In the genomic region with DNA sequence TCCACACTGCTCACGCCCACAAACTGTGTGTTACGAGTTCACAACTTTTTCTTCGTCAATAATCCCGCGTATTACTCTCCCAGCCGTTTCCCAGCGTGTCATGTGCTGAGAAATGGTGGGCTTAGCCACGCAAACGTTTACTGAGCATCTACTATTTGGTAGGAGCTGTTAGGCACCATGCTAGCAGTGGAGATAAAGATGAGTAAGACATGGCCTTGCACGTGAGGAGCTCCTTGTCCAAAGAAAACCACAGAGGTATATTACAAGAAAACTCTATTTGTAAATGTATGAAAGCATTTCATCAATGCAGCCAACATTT, we compare ENCODE assay signal across 1 cellular context.
TF ChIP-seq lines count a peak whose summit lies in the region.

No MANE protein-coding gene starts in this region.

TF ChIP-seq in K562, 482 proteins besides CTCF, POLR2A, EP300 and RAD21:
- TF ChIP-seq BHLHE40 (IDR thresholded peaks at IDR 0.05; ENCODE audit: low read length) (peak; percentile 83), MYC (IDR thresholded peaks at IDR 0.05; ENCODE audit: low read depth, low read length) (0 out of 2 replicates have a peak, but pooled peaks have one; percentile 20), MYC (CRISPR knock-in tag; IDR thresholded peaks at IDR 0.05; ENCODE audit: borderline replicate concordance, low read depth) (no peak), JUND (IDR thresholded peaks at IDR 0.05; ENCODE audit: borderline replicate concordance, low read depth, low read length) (0 out of 2 replicates have a peak, but pooled peaks have one; percentile 20), JUND (tag; IDR thresholded peaks at IDR 0.05; ENCODE audit: borderline replicate concordance, low read depth, low read length) (no peak), JUN (IDR thresholded peaks at IDR 0.05; ENCODE audit: borderline replicate concordance, low read depth, low read length) (peak; percentile 8; the same call in 1 of the 2 replicates), JUN (CRISPR knock-in tag; IDR thresholded peaks at IDR 0.05; ENCODE audit: borderline replicate concordance) (no peak), FOSL1 (tag; conservative IDR thresholded peaks at IDR 0.05) (peak; percentile 12; the same call in 1 of the 2 replicates), NFE2 (IDR thresholded peaks at IDR 0.05; ENCODE audit: low read depth) (no peak), ZZZ3 (IDR thresholded peaks at IDR 0.05) (no peak), ZNF589 (CRISPR knock-in tag; IDR thresholded peaks at IDR 0.05; ENCODE audit: low read depth) (0 out of 2 replicates have a peak, but pooled peaks have one; percentile 14)
- TF ChIP-seq, protein P1, sequence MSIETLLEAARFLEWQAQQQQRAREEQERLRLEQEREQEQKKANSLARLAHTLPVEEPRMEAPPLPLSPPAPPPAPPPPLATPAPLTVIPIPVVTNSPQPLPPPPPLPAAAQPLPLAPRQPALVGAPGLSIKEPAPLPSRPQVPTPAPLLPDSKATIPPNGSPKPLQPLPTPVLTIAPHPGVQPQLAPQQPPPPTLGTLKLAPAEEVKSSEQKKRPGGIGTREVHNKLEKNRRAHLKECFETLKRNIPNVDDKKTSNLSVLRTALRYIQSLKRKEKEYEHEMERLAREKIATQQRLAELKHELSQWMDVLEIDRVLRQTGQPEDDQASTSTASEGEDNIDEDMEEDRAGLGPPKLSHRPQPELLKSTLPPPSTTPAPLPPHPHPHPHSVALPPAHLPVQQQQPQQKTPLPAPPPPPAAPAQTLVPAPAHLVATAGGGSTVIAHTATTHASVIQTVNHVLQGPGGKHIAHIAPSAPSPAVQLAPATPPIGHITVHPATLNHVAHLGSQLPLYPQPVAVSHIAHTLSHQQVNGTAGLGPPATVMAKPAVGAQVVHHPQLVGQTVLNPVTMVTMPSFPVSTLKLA (conservative IDR thresholded peaks at IDR 0.05), result no peak
- TF ChIP-seq, protein P2, sequence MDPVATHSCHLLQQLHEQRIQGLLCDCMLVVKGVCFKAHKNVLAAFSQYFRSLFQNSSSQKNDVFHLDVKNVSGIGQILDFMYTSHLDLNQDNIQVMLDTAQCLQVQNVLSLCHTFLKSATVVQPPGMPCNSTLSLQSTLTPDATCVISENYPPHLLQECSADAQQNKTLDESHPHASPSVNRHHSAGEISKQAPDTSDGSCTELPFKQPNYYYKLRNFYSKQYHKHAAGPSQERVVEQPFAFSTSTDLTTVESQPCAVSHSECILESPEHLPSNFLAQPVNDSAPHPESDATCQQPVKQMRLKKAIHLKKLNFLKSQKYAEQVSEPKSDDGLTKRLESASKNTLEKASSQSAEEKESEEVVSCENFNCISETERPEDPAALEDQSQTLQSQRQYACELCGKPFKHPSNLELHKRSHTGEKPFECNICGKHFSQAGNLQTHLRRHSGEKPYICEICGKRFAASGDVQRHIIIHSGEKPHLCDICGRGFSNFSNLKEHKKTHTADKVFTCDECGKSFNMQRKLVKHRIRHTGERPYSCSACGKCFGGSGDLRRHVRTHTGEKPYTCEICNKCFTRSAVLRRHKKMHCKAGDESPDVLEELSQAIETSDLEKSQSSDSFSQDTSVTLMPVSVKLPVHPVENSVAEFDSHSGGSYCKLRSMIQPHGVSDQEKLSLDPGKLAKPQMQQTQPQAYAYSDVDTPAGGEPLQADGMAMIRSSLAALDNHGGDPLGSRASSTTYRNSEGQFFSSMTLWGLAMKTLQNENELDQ (CRISPR knock-in tag; IDR thresholded peaks at IDR 0.05; ENCODE audit: borderline replicate concordance), result no peak
- TF ChIP-seq, protein P3, sequence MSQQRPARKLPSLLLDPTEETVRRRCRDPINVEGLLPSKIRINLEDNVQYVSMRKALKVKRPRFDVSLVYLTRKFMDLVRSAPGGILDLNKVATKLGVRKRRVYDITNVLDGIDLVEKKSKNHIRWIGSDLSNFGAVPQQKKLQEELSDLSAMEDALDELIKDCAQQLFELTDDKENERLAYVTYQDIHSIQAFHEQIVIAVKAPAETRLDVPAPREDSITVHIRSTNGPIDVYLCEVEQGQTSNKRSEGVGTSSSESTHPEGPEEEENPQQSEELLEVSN (IDR thresholded peaks at IDR 0.05; ENCODE audit: borderline replicate concordance in 1 of 2, extremely low read depth in 1 of 2, insufficient read depth in 1 of 2, insufficient read length in 1 of 2, low read depth in 1 of 2, low read length in 1 of 2, poor library complexity in 1 of 2, severe bottlenecking in 1 of 2), result peak in 1 of 2 experiments; percentile 56
- TF ChIP-seq, protein P4, sequence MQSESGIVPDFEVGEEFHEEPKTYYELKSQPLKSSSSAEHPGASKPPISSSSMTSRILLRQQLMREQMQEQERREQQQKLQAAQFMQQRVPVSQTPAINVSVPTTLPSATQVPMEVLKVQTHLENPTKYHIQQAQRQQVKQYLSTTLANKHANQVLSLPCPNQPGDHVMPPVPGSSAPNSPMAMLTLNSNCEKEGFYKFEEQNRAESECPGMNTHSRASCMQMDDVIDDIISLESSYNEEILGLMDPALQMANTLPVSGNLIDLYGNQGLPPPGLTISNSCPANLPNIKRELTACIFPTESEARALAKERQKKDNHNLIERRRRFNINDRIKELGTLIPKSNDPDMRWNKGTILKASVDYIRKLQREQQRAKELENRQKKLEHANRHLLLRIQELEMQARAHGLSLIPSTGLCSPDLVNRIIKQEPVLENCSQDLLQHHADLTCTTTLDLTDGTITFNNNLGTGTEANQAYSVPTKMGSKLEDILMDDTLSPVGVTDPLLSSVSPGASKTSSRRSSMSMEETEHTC (IDR thresholded peaks at IDR 0.05), result 0 out of 2 replicates have a peak, but pooled peaks have one; percentile 37
- TF ChIP-seq, protein P5, sequence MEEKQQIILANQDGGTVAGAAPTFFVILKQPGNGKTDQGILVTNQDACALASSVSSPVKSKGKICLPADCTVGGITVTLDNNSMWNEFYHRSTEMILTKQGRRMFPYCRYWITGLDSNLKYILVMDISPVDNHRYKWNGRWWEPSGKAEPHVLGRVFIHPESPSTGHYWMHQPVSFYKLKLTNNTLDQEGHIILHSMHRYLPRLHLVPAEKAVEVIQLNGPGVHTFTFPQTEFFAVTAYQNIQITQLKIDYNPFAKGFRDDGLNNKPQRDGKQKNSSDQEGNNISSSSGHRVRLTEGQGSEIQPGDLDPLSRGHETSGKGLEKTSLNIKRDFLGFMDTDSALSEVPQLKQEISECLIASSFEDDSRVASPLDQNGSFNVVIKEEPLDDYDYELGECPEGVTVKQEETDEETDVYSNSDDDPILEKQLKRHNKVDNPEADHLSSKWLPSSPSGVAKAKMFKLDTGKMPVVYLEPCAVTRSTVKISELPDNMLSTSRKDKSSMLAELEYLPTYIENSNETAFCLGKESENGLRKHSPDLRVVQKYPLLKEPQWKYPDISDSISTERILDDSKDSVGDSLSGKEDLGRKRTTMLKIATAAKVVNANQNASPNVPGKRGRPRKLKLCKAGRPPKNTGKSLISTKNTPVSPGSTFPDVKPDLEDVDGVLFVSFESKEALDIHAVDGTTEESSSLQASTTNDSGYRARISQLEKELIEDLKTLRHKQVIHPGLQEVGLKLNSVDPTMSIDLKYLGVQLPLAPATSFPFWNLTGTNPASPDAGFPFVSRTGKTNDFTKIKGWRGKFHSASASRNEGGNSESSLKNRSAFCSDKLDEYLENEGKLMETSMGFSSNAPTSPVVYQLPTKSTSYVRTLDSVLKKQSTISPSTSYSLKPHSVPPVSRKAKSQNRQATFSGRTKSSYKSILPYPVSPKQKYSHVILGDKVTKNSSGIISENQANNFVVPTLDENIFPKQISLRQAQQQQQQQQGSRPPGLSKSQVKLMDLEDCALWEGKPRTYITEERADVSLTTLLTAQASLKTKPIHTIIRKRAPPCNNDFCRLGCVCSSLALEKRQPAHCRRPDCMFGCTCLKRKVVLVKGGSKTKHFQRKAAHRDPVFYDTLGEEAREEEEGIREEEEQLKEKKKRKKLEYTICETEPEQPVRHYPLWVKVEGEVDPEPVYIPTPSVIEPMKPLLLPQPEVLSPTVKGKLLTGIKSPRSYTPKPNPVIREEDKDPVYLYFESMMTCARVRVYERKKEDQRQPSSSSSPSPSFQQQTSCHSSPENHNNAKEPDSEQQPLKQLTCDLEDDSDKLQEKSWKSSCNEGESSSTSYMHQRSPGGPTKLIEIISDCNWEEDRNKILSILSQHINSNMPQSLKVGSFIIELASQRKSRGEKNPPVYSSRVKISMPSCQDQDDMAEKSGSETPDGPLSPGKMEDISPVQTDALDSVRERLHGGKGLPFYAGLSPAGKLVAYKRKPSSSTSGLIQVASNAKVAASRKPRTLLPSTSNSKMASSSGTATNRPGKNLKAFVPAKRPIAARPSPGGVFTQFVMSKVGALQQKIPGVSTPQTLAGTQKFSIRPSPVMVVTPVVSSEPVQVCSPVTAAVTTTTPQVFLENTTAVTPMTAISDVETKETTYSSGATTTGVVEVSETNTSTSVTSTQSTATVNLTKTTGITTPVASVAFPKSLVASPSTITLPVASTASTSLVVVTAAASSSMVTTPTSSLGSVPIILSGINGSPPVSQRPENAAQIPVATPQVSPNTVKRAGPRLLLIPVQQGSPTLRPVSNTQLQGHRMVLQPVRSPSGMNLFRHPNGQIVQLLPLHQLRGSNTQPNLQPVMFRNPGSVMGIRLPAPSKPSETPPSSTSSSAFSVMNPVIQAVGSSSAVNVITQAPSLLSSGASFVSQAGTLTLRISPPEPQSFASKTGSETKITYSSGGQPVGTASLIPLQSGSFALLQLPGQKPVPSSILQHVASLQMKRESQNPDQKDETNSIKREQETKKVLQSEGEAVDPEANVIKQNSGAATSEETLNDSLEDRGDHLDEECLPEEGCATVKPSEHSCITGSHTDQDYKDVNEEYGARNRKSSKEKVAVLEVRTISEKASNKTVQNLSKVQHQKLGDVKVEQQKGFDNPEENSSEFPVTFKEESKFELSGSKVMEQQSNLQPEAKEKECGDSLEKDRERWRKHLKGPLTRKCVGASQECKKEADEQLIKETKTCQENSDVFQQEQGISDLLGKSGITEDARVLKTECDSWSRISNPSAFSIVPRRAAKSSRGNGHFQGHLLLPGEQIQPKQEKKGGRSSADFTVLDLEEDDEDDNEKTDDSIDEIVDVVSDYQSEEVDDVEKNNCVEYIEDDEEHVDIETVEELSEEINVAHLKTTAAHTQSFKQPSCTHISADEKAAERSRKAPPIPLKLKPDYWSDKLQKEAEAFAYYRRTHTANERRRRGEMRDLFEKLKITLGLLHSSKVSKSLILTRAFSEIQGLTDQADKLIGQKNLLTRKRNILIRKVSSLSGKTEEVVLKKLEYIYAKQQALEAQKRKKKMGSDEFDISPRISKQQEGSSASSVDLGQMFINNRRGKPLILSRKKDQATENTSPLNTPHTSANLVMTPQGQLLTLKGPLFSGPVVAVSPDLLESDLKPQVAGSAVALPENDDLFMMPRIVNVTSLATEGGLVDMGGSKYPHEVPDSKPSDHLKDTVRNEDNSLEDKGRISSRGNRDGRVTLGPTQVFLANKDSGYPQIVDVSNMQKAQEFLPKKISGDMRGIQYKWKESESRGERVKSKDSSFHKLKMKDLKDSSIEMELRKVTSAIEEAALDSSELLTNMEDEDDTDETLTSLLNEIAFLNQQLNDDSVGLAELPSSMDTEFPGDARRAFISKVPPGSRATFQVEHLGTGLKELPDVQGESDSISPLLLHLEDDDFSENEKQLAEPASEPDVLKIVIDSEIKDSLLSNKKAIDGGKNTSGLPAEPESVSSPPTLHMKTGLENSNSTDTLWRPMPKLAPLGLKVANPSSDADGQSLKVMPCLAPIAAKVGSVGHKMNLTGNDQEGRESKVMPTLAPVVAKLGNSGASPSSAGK (IDR thresholded peaks at IDR 0.05), result peak; percentile 33; the same call in 1 of the 2 replicates
TF ChIP-seq in K562: peak in this region for 9.
